ENCODE assay signal across 18 cellular contexts in genomic region chr1:87113313-87113712, GRCh38.
DNase-seq lines count a peak whose midpoint lies in the region; ATAC-seq and TF ChIP-seq lines count a peak whose summit lies in the region.
"Had no signal": no experiment of that assay in that cellular context is flagged by ENCODE, and none has a peak within 500 bp of the region (broad histone marks: within the 10 kb centered on the region; RNA-seq: fewer than 3 reads in every experiment).

No MANE protein-coding gene starts in this region.

- TF ChIP-seq RAD21 in IMR-90 (IDR thresholded peaks at IDR 0.05; ENCODE audit: low read length): no peak

- no peak overlapping the region for H2AK9ac ChIP-seq in IMR-90 (replicated peaks; ENCODE audit: low read depth, low read length, poor library complexity)

- dilution Hi-C loops in IMR-90 (cut with HindIII; ENCODE audit: low sequenced_read_pairs, unreplicated experiment): no loop called here

- H4K91ac ChIP-seq in IMR-90 (ENCODE audit: insufficient read depth, low read depth, low read length): no peak overlapping the region

- no peak overlapping the region for H2BK20ac ChIP-seq in IMR-90 (ENCODE audit: low read depth, low read length)

- no TSS peak for BruUV-seq in IMR-90 (replicated peaks; lab: Mats Ljungman, UMichigan)

- H3K56ac ChIP-seq in IMR-90 (ENCODE audit: extremely low read depth, insufficient read depth, low read length): no peak overlapping the region

- H3K4me3 Mint-ChIP-seq in activated naive CD4-positive, alpha-beta T cell treated with anti-CD3 and anti-CD28 coated beads for 36 hours: no peak overlapping the region
- H3K4me3 Mint-ChIP-seq: activated CD4-positive, alpha-beta memory T cell treated with anti-CD3 and anti-CD28 coated beads, Interleukin-2, amount 10 ng/mL, durations not matched to agents 7 days and 5 days had no signal

- H2AFZ ChIP-seq in IMR-90 (replicated peaks; ENCODE audit: low read length, poor library complexity) (no peak overlapping the region), osteoblast (ENCODE audit: low read length) (peak overlapping the region; percentile 5)

- H3K9ac ChIP-seq in IMR-90 (ENCODE audit: low read depth, low read length): no peak overlapping the region

- CTCF ChIA-PET in AG04450 (lab: Charles Lee) (no interaction called here), IMR-90 (lab: Yijun Ruan, JAX) (no interaction called here)
- CTCF ChIA-PET in activated naive CD4-positive, alpha-beta T cell treated with anti-CD3 and anti-CD28 coated beads for 36 hours (lab: Charles Lee): no interaction called here

- H3K27me3 Mint-ChIP-seq in activated naive CD4-positive, alpha-beta T cell treated with anti-CD3 and anti-CD28 coated beads for 36 hours (ENCODE audit: low read depth): no peaks in the 10 kb centered on the region
- H3K27me3 Mint-ChIP-seq: activated CD4-positive, alpha-beta memory T cell treated with anti-CD3 and anti-CD28 coated beads, Interleukin-2, amount 10 ng/mL, durations not matched to agents 7 days and 5 days had no signal

- H2BK120ac ChIP-seq in IMR-90 (ENCODE audit: low read depth, low read length): no peak overlapping the region

- no peaks in the 10 kb centered on the region for H3K79me1 ChIP-seq in IMR-90 (ENCODE audit: low read depth in 1 of 2, low read length in 2 of 2)

- H3K4ac ChIP-seq in IMR-90 (ENCODE audit: low read depth, low read length): no peak overlapping the region

- intact Hi-C loops in IMR-90 (cut with micrococcal nuclease): no loop called here
- intact Hi-C loops in activated naive CD4-positive, alpha-beta T cell treated with anti-CD3 and anti-CD28 coated beads for 36 hours (cut with micrococcal nuclease): no loop called here

- TF ChIP-seq CTCF in AG04450 (IDR thresholded peaks at IDR 0.05; ENCODE audit: low read depth, low read length) (no peak), IMR-90 (conservative IDR thresholded peaks at IDR 0.05; ENCODE audit: low read depth, low read length) (no peak), osteoblast (IDR thresholded peaks at IDR 0.05; ENCODE audit: extremely low read depth, low read depth, low read length) (no peak), omental fat pad (IDR thresholded peaks at IDR 0.05) (no peak)

- no peak overlapping the region for H3K27ac ChIP-seq in AG04450 (ENCODE audit: low read depth, low read length)
- no peak overlapping the region for H3K27ac ChIP-seq in IMR-90 (ENCODE audit: insufficient read depth, low read length)
- peak overlapping the region; percentile 72 for H3K27ac ChIP-seq in osteoblast (ENCODE audit: low read depth, low read length)
- H3K27ac ChIP-seq: SJSA1 had no signal

- H2BK15ac ChIP-seq in IMR-90 (ENCODE audit: low read depth, low read length): no peak overlapping the region

- in situ Hi-C loops in IMR-90 (cut with MboI; ENCODE audit: low sequenced_read_pairs): no loop called here

- no peak for ATAC-seq in IMR-90 (ENCODE audit: low read depth)
- no peak for ATAC-seq in omental fat pad (ENCODE audit: low FRiP score)

- H3K9me3 ChIP-seq in AG04450 (ENCODE audit: control insufficient read depth, insufficient read depth, low read length) (no peaks in the 10 kb centered on the region), IMR-90 (ENCODE audit: control insufficient read depth, insufficient read depth, low read length) (no peaks in the 10 kb centered on the region), osteoblast (ENCODE audit: low read depth, low read length) (no peaks in the 10 kb centered on the region)
- H3K9me3 ChIP-seq: SJSA1 had no signal

- H3K4me2 ChIP-seq in IMR-90 (ENCODE audit: low read depth, low read length) (no peak overlapping the region), osteoblast (ENCODE audit: insufficient read depth, low read length) (peak overlapping the region; percentile 37)

- no peak overlapping the region for H3K4me3 ChIP-seq in AG04450 (ENCODE audit: low read depth, low read length)
- H3K4me3 ChIP-seq in IMR-90 (ENCODE audit: insufficient read depth, low read depth, low read length): no peak overlapping the region
- no peak overlapping the region for H3K4me3 ChIP-seq in osteoblast (ENCODE audit: insufficient read depth, low read length)
- H3K4me3 ChIP-seq: SJSA1 had no signal

- no peak overlapping the region for H2BK5ac ChIP-seq in IMR-90 (ENCODE audit: low read depth, low read length, poor library complexity, severe bottlenecking)

- H3K23ac ChIP-seq in IMR-90 (ENCODE audit: low read depth, low read length): no peak overlapping the region

- H3K14ac ChIP-seq in IMR-90 (replicated peaks; ENCODE audit: low read depth, low read length): no peak overlapping the region

- no peak overlapping the region for H4K5ac ChIP-seq in IMR-90 (ENCODE audit: low read depth, low read length)

- H3K9me3 Mint-ChIP-seq in activated naive CD4-positive, alpha-beta T cell treated with anti-CD3 and anti-CD28 coated beads for 36 hours: no peaks in the 10 kb centered on the region
- H3K9me3 Mint-ChIP-seq: activated CD4-positive, alpha-beta memory T cell treated with anti-CD3 and anti-CD28 coated beads, Interleukin-2, amount 10 ng/mL, durations not matched to agents 7 days and 5 days had no signal

- H3K36me3 ChIP-seq in IMR-90 (ENCODE audit: control insufficient read depth, insufficient read depth, low read length) (no peaks in the 10 kb centered on the region), osteoblast (ENCODE audit: insufficient read depth, low read length) (no peaks in the 10 kb centered on the region)
- H3K36me3 ChIP-seq: SJSA1 had no signal

- no peak overlapping the region for H4K8ac ChIP-seq in IMR-90 (ENCODE audit: low read depth in 2 of 2, low read length in 2 of 2)

- 38% methylated on average over 2 of the region's 5 CpGs; no CpG with 5 or more reads in 1 of the 2 experiments for WGBS in IMR-90 (ENCODE audit: extremely low coverage in 2 of 2, insufficient read length in 1 of 2), 2 experiments

- no peak overlapping the region for H2AK5ac ChIP-seq in IMR-90 (ENCODE audit: low read depth, low read length)

- H3K27me3 ChIP-seq in AG04450 (ENCODE audit: control insufficient read depth, insufficient read depth, low read length) (no peaks in the 10 kb centered on the region), IMR-90 (ENCODE audit: control insufficient read depth, insufficient read depth, low read length) (no peaks in the 10 kb centered on the region), osteoblast (ENCODE audit: insufficient read depth, low read length) (no peaks in the 10 kb centered on the region)
- H3K27me3 ChIP-seq: SJSA1 had no signal

- POLR2A ChIA-PET in AG04450 (lab: Yijun Ruan, JAX) (no interaction called here), IMR-90 (lab: Charles Lee; ENCODE audit: unreplicated experiment) (interaction anchor here (0.7 kb wide), 1 partner anchor 118 kb away, joined by 3 read pairs; no protein-coding TSS in a partner anchor)

- no peaks in the 10 kb centered on the region for H3K36me3 Mint-ChIP-seq in activated naive CD4-positive, alpha-beta T cell treated with anti-CD3 and anti-CD28 coated beads for 36 hours (ENCODE audit: low read depth)

- DNase-seq in AG04450 (ENCODE audit: low read depth, low spot score) (peak; percentile 51), IMR-90 (peak; percentile 85), fibroblast of peridontal ligament (ENCODE audit: extremely low read depth) (peak; percentile 99), osteoblast (ENCODE audit: insufficient read length, low spot score, missing footprints) (no peak), omental fat pad (ENCODE audit: low spot score) (no peak)
- no peak for DNase-seq in activated naive CD4-positive, alpha-beta T cell treated with anti-CD3 and anti-CD28 coated beads for 36 hours
- no peak for DNase-seq in stimulated activated CD8-positive, alpha-beta memory T cell treated with anti-CD3 and anti-CD28 coated beads, Interleukin-4, amount 100 ng/mL, for 48 hours
- no peak for DNase-seq in activated CD8-positive, alpha-beta memory T cell treated with anti-CD3 and anti-CD28 coated beads, Interleukin-2, amount 50 U/mL, for 4 hours
- DNase-seq: activated CD4-positive, alpha-beta memory T cell treated with anti-CD3 and anti-CD28 coated beads, Interleukin-2, amount 10 ng/mL, durations not matched to agents 7 days and 5 days; activated gamma-delta T cell treated with Interleukin-2 at 50 U/mL for 16 hours; caudate nucleus; kidney glomerular epithelial cell; MV-4-11; NCI-H2171; retina; stimulated activated CD4-positive, alpha-beta T cell treated with anti-CD3 and anti-CD28 coated beads, Interleukin-4, amount 100 ng/mL, for 4 hours; stimulated activated naive CD4-positive, alpha-beta T cell had no signal

- H3K4me1 ChIP-seq in IMR-90 (ENCODE audit: control insufficient read depth, insufficient read depth, low read length): peaks cover 10% of the 10 kb centered on the region
- H3K4me1 ChIP-seq in osteoblast (ENCODE audit: insufficient read depth, low read length): peaks cover 34% of the 10 kb centered on the region

- H3K79me2 ChIP-seq in osteoblast (ENCODE audit: insufficient read depth, low read length): no peaks in the 10 kb centered on the region

- H3K27ac Mint-ChIP-seq in activated naive CD4-positive, alpha-beta T cell treated with anti-CD3 and anti-CD28 coated beads for 36 hours: no peak overlapping the region
- H3K27ac Mint-ChIP-seq: activated CD4-positive, alpha-beta memory T cell treated with anti-CD3 and anti-CD28 coated beads, Interleukin-2, amount 10 ng/mL, durations not matched to agents 7 days and 5 days had no signal

- no peaks in the 10 kb centered on the region for H3K4me1 Mint-ChIP-seq in activated naive CD4-positive, alpha-beta T cell treated with anti-CD3 and anti-CD28 coated beads for 36 hours (ENCODE audit: low read depth)
- H3K4me1 Mint-ChIP-seq: activated CD4-positive, alpha-beta memory T cell treated with anti-CD3 and anti-CD28 coated beads, Interleukin-2, amount 10 ng/mL, durations not matched to agents 7 days and 5 days had no signal

- TF ChIP-seq POLR2A in IMR-90 (IDR thresholded peaks at IDR 0.05; ENCODE audit: low read depth, low read length): no peak

- H3K9me1 ChIP-seq in IMR-90 (ENCODE audit: insufficient read depth, low read length): peaks cover 12% of the 10 kb centered on the region

- no peak overlapping the region for H3K18ac ChIP-seq in IMR-90 (ENCODE audit: low read depth, low read length)

- H4K20me1 ChIP-seq in IMR-90 (ENCODE audit: insufficient read depth, low read length) (no peaks in the 10 kb centered on the region), osteoblast (ENCODE audit: insufficient read depth, low read length) (no peaks in the 10 kb centered on the region)

TF ChIP-seq in IMR-90, 13 proteins besides CTCF, POLR2A, EP300 and RAD21 (continues in another document):
- no peak for TF ChIP-seq MAZ (IDR thresholded peaks at IDR 0.05; ENCODE audit: borderline replicate concordance, low read depth, low read length)
- no peak for TF ChIP-seq SMC3 (IDR thresholded peaks at IDR 0.05; ENCODE audit: low read depth, low read length)
- TF ChIP-seq MAFK (IDR thresholded peaks at IDR 0.05; ENCODE audit: low read depth, low read length): no peak
- TF ChIP-seq CHD1 (IDR thresholded peaks at IDR 0.05; ENCODE audit: low read depth, low read length): no peak

Comparison
In these comparisons a context has a peak if more than half of its experiments do, and no peak if none do; other contexts are left out.
1. DNase-seq: peak in AG04450 (single experiment), IMR-90 (single experiment) and fibroblast of peridontal ligament (single experiment); none in osteoblast (single experiment), omental fat pad (single experiment), activated naive CD4-positive, alpha-beta T cell treated with anti-CD3 and anti-CD28 coated beads for 36 hours (single experiment), stimulated activated CD8-positive, alpha-beta memory T cell treated with anti-CD3 and anti-CD28 coated beads, Interleukin-4, amount 100 ng/mL, for 48 hours (single experiment) and activated CD8-positive, alpha-beta memory T cell treated with anti-CD3 and anti-CD28 coated beads, Interleukin-2, amount 50 U/mL, for 4 hours (single experiment).